Comparison of ENCODE assay signal across 30 cellular contexts in genomic region chr15:75948761-75949296, GRCh38.
"Had no signal": no experiment of that assay in that cellular context is flagged by ENCODE, and none has a peak within 500 bp of the region (broad histone marks: within the 10 kb centered on the region; RNA-seq: fewer than 3 reads in every experiment).

No MANE protein-coding gene starts in this region.

- H3K9me3 ChIP-seq: ascending aorta had no signal

- H3K27me3 ChIP-seq: ascending aorta, cardiac muscle cell had no signal

- ATAC-seq: activated CD8-positive, alpha-beta memory T cell treated with anti-CD3 and anti-CD28 coated beads, Interleukin-2, amount 10 ng/mL, durations not matched to agents 7 days and 5 days; activated CD8-positive, alpha-beta T cell treated with anti-CD3 and anti-CD28 coated beads for 36 hours; activated naive CD8-positive, alpha-beta T cell treated with anti-CD3 and anti-CD28 coated beads, Interleukin-2, amount 50 U/mL, for 24 hours had no signal

- H3K4me1 ChIP-seq: ascending aorta had no signal

- H3K4me3 ChIP-seq: ascending aorta, cardiac muscle cell had no signal

- H3K36me3 ChIP-seq: ascending aorta, cardiac muscle cell had no signal

- FAIRE-seq: bronchial epithelial cell, TTC549 had no signal

- H3K27ac ChIP-seq: ascending aorta, cardiac muscle cell, VCaP had no signal

- DNase-seq: activated B cell treated with CpG ODN at 0.5 μM for 24 hours; activated CD4-positive, alpha-beta memory T cell treated with anti-CD3 and anti-CD28 coated beads for 36 hours; activated CD4-positive, alpha-beta T cell treated with anti-CD3 and anti-CD28 coated beads for 4 hours; activated CD4-positive, alpha-beta T cell treated with anti-CD3 and anti-CD28 coated beads, Interleukin-2, amount 10 ng/mL, durations not matched to agents 24 days and 14 days; activated CD4-positive, alpha-beta T cell treated with anti-CD3 and anti-CD28 coated beads, Interleukin-2, amount 50 U/mL, for 1 hour; activated CD4-positive, alpha-beta T cell treated with anti-CD3 and anti-CD28 coated beads, Interleukin-2, amount 50 U/mL, for 4 hours; activated CD4-positive, CD25-positive, alpha-beta regulatory T cell treated with anti-CD3 and anti-CD28 coated beads, Interleukin-2, amount 50 U/mL, for 72 hours; activated CD8-positive, alpha-beta memory T cell treated with anti-CD3 and anti-CD28 coated beads, Interleukin-2, amount 10 ng/mL, durations not matched to agents 7 days and 5 days; activated CD8-positive, alpha-beta memory T cell treated with anti-CD3 and anti-CD28 coated beads, Interleukin-2, amount 50 U/mL, for 48 hours; activated CD8-positive, alpha-beta T cell treated with anti-CD3 and anti-CD28 coated beads for 36 hours; activated effector memory CD4-positive, alpha-beta T cell treated with Interleukin-2 at 50 U/mL for 16 hours; activated gamma-delta T cell; activated naive CD4-positive, alpha-beta T cell treated with anti-CD3 and anti-CD28 coated beads, Interleukin-2, amount 10 ng/mL, durations not matched to agents 7 days and 5 days; activated naive CD4-positive, alpha-beta T cell treated with Interleukin-2 at 50 U/mL for 16 hours; activated naive CD8-positive, alpha-beta T cell treated with anti-CD3 and anti-CD28 coated beads, Interleukin-2, amount 10 ng/mL, durations not matched to agents 7 days and 5 days; activated naive CD8-positive, alpha-beta T cell treated with anti-CD3 and anti-CD28 coated beads, Interleukin-2, amount 50 U/mL, for 24 hours; activated T-cell treated with anti-CD3 and anti-CD28 coated beads, Interleukin-2, amount 50 U/mL, for 24 hours; activated T-cell treated with anti-CD3 and anti-CD28 coated beads, Interleukin-2, amount 50 U/mL, for 48 hours; amygdala; anterior cingulate cortex; caudate nucleus; cerebellar nuclear complex; T-helper 1 cell; T-helper 2 cell; T-helper 9 cell had no signal
